Comparison of ENCODE assay signal across 8 cellular contexts in genomic region chr14:99682809-99683618, GRCh38. TPM values are rescaled to one million over a fixed set of nuclear protein-coding genes. Genes with fewer than 3 reads are reported as not detected.
DNase-seq lines count a peak whose midpoint lies in the region; ATAC-seq and TF ChIP-seq lines count a peak whose summit lies in the region.

No MANE protein-coding gene starts in this region.

- peaks cover 5% of the 10 kb centered on the region for H3K4me1 ChIP-seq in KMS-11 (ENCODE audit: low read depth, poor library complexity, severe bottlenecking)
- peaks cover 3 to 12% of the 10 kb centered on the region in 2 donors for H3K4me1 ChIP-seq in thoracic aorta (ENCODE audit: control insufficient read depth in 1 of 2, low read depth in 2 of 2)

- H3K79me2 ChIP-seq in KMS-11 (ENCODE audit: insufficient read depth, low read depth) = no peaks in the 10 kb centered on the region

- H2AFZ ChIP-seq in KMS-11 (ENCODE audit: low read depth) = peak overlapping the region; percentile 100

- DNase-seq in Caki2 (ENCODE audit: low read depth) (peak; percentile 59), SK-N-MC (ENCODE audit: low read depth, low spot score) (no peak), head of caudate nucleus (peak; percentile 75 to 93 (median 86)), osteocyte (ENCODE audit: extremely low spot score, unreplicated experiment) (peak; percentile 95), thoracic aorta (ENCODE audit: low spot score) (peak; percentile 44)
- peak; percentile 83 to 93 for DNase-seq in activated naive CD4-positive, alpha-beta T cell treated with anti-CD3 and anti-CD28 coated beads, Interleukin-2, amount 50 U/mL, for 72 hours (ENCODE audit: low spot score in 2 of 2)

- peak overlapping the region; percentile 92 for H3K4me2 ChIP-seq in KMS-11

- peaks cover 3 to 7% of the 10 kb centered on the region in 2 donors for H3K9me3 Mint-ChIP-seq in activated naive CD4-positive, alpha-beta T cell treated with anti-CD3 and anti-CD28 coated beads, Interleukin-2, amount 50 U/mL, for 72 hours
- peaks cover 7% of the 10 kb centered on the region for H3K9me3 Mint-ChIP-seq in osteocyte (ENCODE audit: unreplicated experiment)

- no peaks in the 10 kb centered on the region for H4K20me1 ChIP-seq in KMS-11 (ENCODE audit: insufficient read depth)

- peak; percentile 33 for ATAC-seq in GM21447 (IDR thresholded peaks at IDR 0.05; ENCODE audit: unreplicated experiment)
- peak; percentile 30 to 36 for ATAC-seq in activated naive CD4-positive, alpha-beta T cell treated with anti-CD3 and anti-CD28 coated beads, Interleukin-2, amount 50 U/mL, for 72 hours
- ATAC-seq in thoracic aorta (ENCODE audit: insufficient number of reproducible peaks, low FRiP score, low read depth) = peak; percentile 0

- H3K4me3 Mint-ChIP-seq in osteocyte (ENCODE audit: unreplicated experiment) = peak overlapping the region; percentile 84

- TF ChIP-seq CTCF in KMS-11 (conservative IDR thresholded peaks at IDR 0.05; ENCODE audit: low read depth, low read length) (peak; percentile 85), osteocyte (IDR thresholded peaks at IDR 0.05) (peak; percentile 96), thoracic aorta (IDR thresholded peaks at IDR 0.05) (peak; percentile 93)

- H3K9me3 ChIP-seq in SK-N-MC (ENCODE audit: low read depth, low read length) = peaks cover 4% of the 10 kb centered on the region; the same call in 1 of the 2 replicates
- peaks cover 2% of the 10 kb centered on the region for H3K9me3 ChIP-seq in thoracic aorta

- H3K27me3 ChIP-seq in KMS-11 (ENCODE audit: insufficient read depth, low read depth) (no peaks in the 10 kb centered on the region), thoracic aorta (replicated peaks; ENCODE audit: insufficient read depth) (no peaks in the 10 kb centered on the region)

- H3K27ac Mint-ChIP-seq in activated naive CD4-positive, alpha-beta T cell treated with anti-CD3 and anti-CD28 coated beads, Interleukin-2, amount 50 U/mL, for 72 hours = peak overlapping the region; percentile 44 to 67
- peak overlapping the region; percentile 78 for H3K27ac Mint-ChIP-seq in osteocyte (ENCODE audit: unreplicated experiment)

- H3K9ac ChIP-seq in KMS-11 = peak overlapping the region; percentile 84
- H3K9ac ChIP-seq in SK-N-MC (ENCODE audit: insufficient read length) = peak overlapping the region; percentile 86

- peaks cover 2% of the 10 kb centered on the region for H3K4me1 Mint-ChIP-seq in osteocyte (ENCODE audit: unreplicated experiment)

- H3K27ac ChIP-seq in KMS-11 = peak overlapping the region; percentile 72
- no peak overlapping the region; the same call in 1 of the 2 replicates for H3K27ac ChIP-seq in SK-N-MC
- H3K27ac ChIP-seq in thoracic aorta = peak overlapping the region; percentile 93 to 95

- no peaks in the 10 kb centered on the region for H3K36me3 Mint-ChIP-seq in activated naive CD4-positive, alpha-beta T cell treated with anti-CD3 and anti-CD28 coated beads, Interleukin-2, amount 50 U/mL, for 72 hours
- no peaks in the 10 kb centered on the region for H3K36me3 Mint-ChIP-seq in osteocyte (ENCODE audit: unreplicated experiment)

- intact Hi-C loops in head of caudate nucleus (cut with DNase I) = loop anchor here (5.0 kb wide), 1 partner anchor 204 kb away; no protein-coding TSS in a partner anchor

- in situ Hi-C loops in Caki2 (cut with HindIII; ENCODE audit: low pct_unique_long_range_greater_than_20kb, low sequenced_read_pairs) = no loop called here

- peaks cover 24% of the 10 kb centered on the region for H3K27me3 Mint-ChIP-seq in osteocyte (ENCODE audit: unreplicated experiment)

- H3K4me3 ChIP-seq in KMS-11 (IDR thresholded peaks at IDR 0.05; ENCODE audit: insufficient read depth, low read depth, low read length) (no peak overlapping the region), SK-N-MC (peak overlapping the region; percentile 89), thoracic aorta (peak overlapping the region; percentile 96)

- H3K36me3 ChIP-seq in KMS-11 (ENCODE audit: insufficient read depth) (no peaks in the 10 kb centered on the region), SK-N-MC (ENCODE audit: insufficient read depth, low read length) (no peaks in the 10 kb centered on the region), thoracic aorta (no peaks in the 10 kb centered on the region)

RNA-seq across cellular contexts. Expression of gene CYP46A1, which starts 1.1 kb away (rescaled TPM):
- total RNA-seq in Caki2 (2014; rRNA removed; shearing (Covaris generic); ENCODE audit: low replicate concordance) = not detected in 2 replicates
- under 1 TPM; 0.14 to 0.21 TPM for total RNA-seq in activated naive CD4-positive, alpha-beta T cell treated with anti-CD3 and anti-CD28 coated beads, Interleukin-2, amount 50 U/mL, for 72 hours
- total RNA-seq in osteocyte (1.3 and 1.8 TPM in 2 replicates), thoracic aorta (1 to 10 TPM in 1 of 2 donors, under 1 TPM in 1; 0.68 to 1.3 TPM)

RNA-seq across cellular contexts. Expression of gene HHIPL1, which starts 38.1 kb away (rescaled TPM):
- 0.03 TPM in 1 of 2 replicates, not detected in the other for total RNA-seq in Caki2 (2014; rRNA removed; shearing (Covaris generic); ENCODE audit: low replicate concordance)
- total RNA-seq in activated naive CD4-positive, alpha-beta T cell treated with anti-CD3 and anti-CD28 coated beads, Interleukin-2, amount 50 U/mL, for 72 hours = under 1 TPM; 0.16 to 0.32 TPM
- 2.0 and 2.7 TPM in 2 replicates for total RNA-seq in osteocyte
- total RNA-seq in thoracic aorta = 10 to 100 TPM in 1 of 2 donors, 1 to 10 TPM in 1; 2.1 to 10.0 TPM
